Comparison of ENCODE assay signal across 1 cellular context in genomic region chr4:123257563-123257962, GRCh38.
TF ChIP-seq lines count a peak whose summit lies in the region.

No MANE protein-coding gene starts in this region.

TF ChIP-seq in endothelial cell of umbilical vein, 7 proteins besides CTCF, POLR2A, EP300 and RAD21 (continued from another document):
- TF ChIP-seq POLR2AphosphoS5 (IDR thresholded peaks at IDR 0.05; ENCODE audit: insufficient read depth, low read depth, low read length) = no peak
